In genomic region chr20:53869466-53870258, GRCh38 we compare ENCODE assay signal across 8 cellular contexts.
DNase-seq lines count a peak whose midpoint lies in the region; ATAC-seq lines count a peak whose summit lies in the region.

No MANE protein-coding gene starts in this region.

- peak overlapping the region; percentile 46 for H3K27ac ChIP-seq in effector memory CD4-positive, alpha-beta T cell (ENCODE audit: insufficient read depth, low read length, poor library complexity, severe bottlenecking)
- peak overlapping the region; percentile 81 to 82 for H3K27ac ChIP-seq in mucosa of rectum (ENCODE audit: low read depth in 2 of 2, low read length in 2 of 2)

- H3K9ac ChIP-seq in mucosa of rectum (ENCODE audit: low read depth in 1 of 2, low read length in 2 of 2), result peak overlapping the region; percentile 66 to 67

- DNase-seq in Ammon's horn (ENCODE audit: low spot score) (peak; percentile 78), NCI-H526 (lab: John Stamatoyannopoulos, UW) (peak; percentile 89 to 95)
- peak; percentile 64 for DNase-seq in activated CD4-positive, alpha-beta T cell treated with anti-CD3 and anti-CD28 coated beads, Interleukin-2, amount 50 U/mL, for 1 hour
- peak; percentile 32 to 53 (median 37) for DNase-seq in effector memory CD4-positive, alpha-beta T cell
- DNase-seq in stimulated activated naive CD4-positive, alpha-beta T cell treated with Interleukin-2 at 50 U/mL for 16 hours (lab: John Stamatoyannopoulos, UW), result peak; percentile 72

- H3K27me3 ChIP-seq in effector memory CD4-positive, alpha-beta T cell (replicated peaks; ENCODE audit: control insufficient read depth, insufficient read depth, low read length, poor library complexity, severe bottlenecking), result no peaks in the 10 kb centered on the region
- no peaks in the 10 kb centered on the region for H3K27me3 ChIP-seq in mucosa of rectum (ENCODE audit: control insufficient read depth in 2 of 2, insufficient read depth in 2 of 2, low read length in 2 of 2)

- H3K4me1 ChIP-seq in effector memory CD4-positive, alpha-beta T cell (ENCODE audit: control insufficient read depth, insufficient read depth, low read length, poor library complexity, severe bottlenecking), result peaks cover 58% of the 10 kb centered on the region
- peaks cover 67 to 69% of the 10 kb centered on the region in 2 donors for H3K4me1 ChIP-seq in mucosa of rectum (ENCODE audit: control insufficient read depth in 2 of 2, insufficient read depth in 2 of 2, low read length in 2 of 2)

- H3K36me3 ChIP-seq in effector memory CD4-positive, alpha-beta T cell (ENCODE audit: control insufficient read depth, insufficient read depth, low read length), result no peaks in the 10 kb centered on the region
- no peaks in the 10 kb centered on the region for H3K36me3 ChIP-seq in mucosa of rectum (ENCODE audit: control insufficient read depth in 2 of 2, insufficient read depth in 2 of 2, low read length in 2 of 2)

- ATAC-seq in GM18868 (IDR thresholded peaks at IDR 0.05; ENCODE audit: unreplicated experiment) (peak; percentile 68), HG03354 (IDR thresholded peaks at IDR 0.05; ENCODE audit: poor library complexity, severe bottlenecking, unreplicated experiment) (peak; percentile 66)

- no peak overlapping the region for H3K4me3 ChIP-seq in effector memory CD4-positive, alpha-beta T cell (ENCODE audit: insufficient read depth, low read depth, low read length, poor library complexity, severe bottlenecking)
- H3K4me3 ChIP-seq in mucosa of rectum (ENCODE audit: low read length in 2 of 2), result peak overlapping the region; percentile 12 to 51

- H3K9me3 ChIP-seq in effector memory CD4-positive, alpha-beta T cell (ENCODE audit: control insufficient read depth, low read length), result no peaks in the 10 kb centered on the region
- no peaks in the 10 kb centered on the region for H3K9me3 ChIP-seq in mucosa of rectum (ENCODE audit: control insufficient read depth in 2 of 2, low read length in 2 of 2)

Comparison
In these comparisons a context has a peak if more than half of its experiments do, and no peak if none do; other contexts are left out.
1. DNase-seq: peak in every context shown above with its lines; median percentile 92 in NCI-H526; 78 in Ammon's horn; 72 in stimulated activated naive CD4-positive, alpha-beta T cell treated with Interleukin-2 at 50 U/mL for 16 hours; 64 in activated CD4-positive, alpha-beta T cell treated with anti-CD3 and anti-CD28 coated beads, Interleukin-2, amount 50 U/mL, for 1 hour; 37 in effector memory CD4-positive, alpha-beta T cell.